1 cellular context compared by ENCODE assay signal in the genomic region with DNA sequence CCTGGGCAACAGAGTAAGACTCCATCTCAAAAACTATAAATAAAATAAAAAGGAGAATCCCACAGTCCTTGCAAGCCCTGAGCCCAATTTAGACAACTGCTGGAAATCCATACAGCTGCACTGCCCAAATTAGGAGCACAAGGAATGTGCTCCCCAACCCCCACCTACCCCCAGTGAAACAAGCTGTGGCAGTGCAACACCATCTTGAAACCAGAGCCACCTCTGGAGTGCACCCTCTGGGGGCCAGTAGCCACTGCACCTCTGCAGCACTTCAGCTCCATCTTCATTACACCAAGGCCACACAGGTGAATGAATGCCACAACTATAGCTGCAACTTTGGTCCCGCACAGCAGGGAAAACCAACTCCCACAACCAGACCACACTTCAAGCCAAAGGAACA.
TF ChIP-seq lines count a peak whose summit lies in the region.

No MANE protein-coding gene starts in this region.

TF ChIP-seq in A549, 52 proteins besides CTCF, POLR2A, EP300 and RAD21:
- TF ChIP-seq SREBF2 (IDR thresholded peaks at IDR 0.05) (no peak), NFE2L2 (conservative IDR thresholded peaks at IDR 0.05; ENCODE audit: low read length) (no peak), FOSL2 (IDR thresholded peaks at IDR 0.05) (no peak), FOSL2 (CRISPR knock-in tag; IDR thresholded peaks at IDR 0.05) (no peak), CHD4 (IDR thresholded peaks at IDR 0.05; ENCODE audit: borderline replicate concordance) (no peak), HEYL (CRISPR knock-in tag; IDR thresholded peaks at IDR 0.05) (no peak), RFX5 (IDR thresholded peaks at IDR 0.05) (no peak), CHD2 (IDR thresholded peaks at IDR 0.05; ENCODE audit: low read length, partially characterized antibody) (no peak), SMC3 (IDR thresholded peaks at IDR 0.05) (no peak), KDM1A (IDR thresholded peaks at IDR 0.05; ENCODE audit: low read depth) (no peak), PHF8 (IDR thresholded peaks at IDR 0.05; ENCODE audit: borderline replicate concordance, low read depth) (no peak)
- TF ChIP-seq, protein P1, sequence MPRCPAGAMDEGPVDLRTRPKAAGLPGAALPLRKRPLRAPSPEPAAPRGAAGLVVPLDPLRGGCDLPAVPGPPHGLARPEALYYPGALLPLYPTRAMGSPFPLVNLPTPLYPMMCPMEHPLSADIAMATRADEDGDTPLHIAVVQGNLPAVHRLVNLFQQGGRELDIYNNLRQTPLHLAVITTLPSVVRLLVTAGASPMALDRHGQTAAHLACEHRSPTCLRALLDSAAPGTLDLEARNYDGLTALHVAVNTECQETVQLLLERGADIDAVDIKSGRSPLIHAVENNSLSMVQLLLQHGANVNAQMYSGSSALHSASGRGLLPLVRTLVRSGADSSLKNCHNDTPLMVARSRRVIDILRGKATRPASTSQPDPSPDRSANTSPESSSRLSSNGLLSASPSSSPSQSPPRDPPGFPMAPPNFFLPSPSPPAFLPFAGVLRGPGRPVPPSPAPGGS (IDR thresholded peaks at IDR 0.05): no peak
- TF ChIP-seq, protein P2, sequence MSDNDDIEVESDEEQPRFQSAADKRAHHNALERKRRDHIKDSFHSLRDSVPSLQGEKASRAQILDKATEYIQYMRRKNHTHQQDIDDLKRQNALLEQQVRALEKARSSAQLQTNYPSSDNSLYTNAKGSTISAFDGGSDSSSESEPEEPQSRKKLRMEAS (IDR thresholded peaks at IDR 0.05): no peak
- TF ChIP-seq, protein P3, sequence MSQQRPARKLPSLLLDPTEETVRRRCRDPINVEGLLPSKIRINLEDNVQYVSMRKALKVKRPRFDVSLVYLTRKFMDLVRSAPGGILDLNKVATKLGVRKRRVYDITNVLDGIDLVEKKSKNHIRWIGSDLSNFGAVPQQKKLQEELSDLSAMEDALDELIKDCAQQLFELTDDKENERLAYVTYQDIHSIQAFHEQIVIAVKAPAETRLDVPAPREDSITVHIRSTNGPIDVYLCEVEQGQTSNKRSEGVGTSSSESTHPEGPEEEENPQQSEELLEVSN (IDR thresholded peaks at IDR 0.05; ENCODE audit: borderline replicate concordance, low read depth): no peak
TF ChIP-seq in A549: peak in this region for 0.
